Comparison of ENCODE assay signal across 1 cellular context in the genomic region with DNA sequence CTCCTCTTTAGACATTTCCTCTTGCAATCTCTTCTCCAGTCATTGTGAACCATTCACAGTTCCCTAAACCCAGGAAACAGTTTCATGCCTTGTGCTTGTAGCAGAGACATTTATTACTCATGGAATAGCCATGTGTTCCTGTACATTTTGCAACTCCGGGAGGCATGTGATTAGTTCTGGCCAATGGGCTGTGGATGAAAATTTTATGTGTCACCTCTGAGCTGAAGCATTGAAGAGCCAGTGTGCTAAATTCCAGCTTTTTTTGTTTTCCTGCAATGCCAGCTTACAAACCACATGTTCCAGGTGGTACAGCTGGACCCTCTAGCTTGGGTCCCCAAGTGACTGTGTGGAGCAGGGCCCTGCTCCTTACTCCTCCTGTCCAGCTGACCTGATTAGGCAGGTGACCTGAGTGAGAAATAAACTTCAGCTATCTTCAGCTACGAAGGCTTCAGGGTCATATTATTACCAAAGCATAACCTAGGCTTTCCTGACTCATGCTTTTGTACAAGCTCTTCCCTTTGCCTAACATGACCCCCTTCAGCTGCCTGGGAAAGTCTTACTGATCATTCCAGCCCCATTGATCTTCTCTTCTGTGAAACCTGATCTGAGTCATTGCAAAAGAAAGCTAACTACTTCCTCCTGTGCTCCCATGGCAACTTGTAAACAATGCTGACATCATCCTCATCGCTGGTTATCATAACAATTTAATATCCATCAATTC.
TF ChIP-seq lines count a peak whose summit lies in the region.

No MANE protein-coding gene starts in this region.

TF ChIP-seq in HepG2, 621 proteins besides CTCF, POLR2A, EP300 and RAD21 (continued from another document and continues in another):
- TF ChIP-seq, protein P1, sequence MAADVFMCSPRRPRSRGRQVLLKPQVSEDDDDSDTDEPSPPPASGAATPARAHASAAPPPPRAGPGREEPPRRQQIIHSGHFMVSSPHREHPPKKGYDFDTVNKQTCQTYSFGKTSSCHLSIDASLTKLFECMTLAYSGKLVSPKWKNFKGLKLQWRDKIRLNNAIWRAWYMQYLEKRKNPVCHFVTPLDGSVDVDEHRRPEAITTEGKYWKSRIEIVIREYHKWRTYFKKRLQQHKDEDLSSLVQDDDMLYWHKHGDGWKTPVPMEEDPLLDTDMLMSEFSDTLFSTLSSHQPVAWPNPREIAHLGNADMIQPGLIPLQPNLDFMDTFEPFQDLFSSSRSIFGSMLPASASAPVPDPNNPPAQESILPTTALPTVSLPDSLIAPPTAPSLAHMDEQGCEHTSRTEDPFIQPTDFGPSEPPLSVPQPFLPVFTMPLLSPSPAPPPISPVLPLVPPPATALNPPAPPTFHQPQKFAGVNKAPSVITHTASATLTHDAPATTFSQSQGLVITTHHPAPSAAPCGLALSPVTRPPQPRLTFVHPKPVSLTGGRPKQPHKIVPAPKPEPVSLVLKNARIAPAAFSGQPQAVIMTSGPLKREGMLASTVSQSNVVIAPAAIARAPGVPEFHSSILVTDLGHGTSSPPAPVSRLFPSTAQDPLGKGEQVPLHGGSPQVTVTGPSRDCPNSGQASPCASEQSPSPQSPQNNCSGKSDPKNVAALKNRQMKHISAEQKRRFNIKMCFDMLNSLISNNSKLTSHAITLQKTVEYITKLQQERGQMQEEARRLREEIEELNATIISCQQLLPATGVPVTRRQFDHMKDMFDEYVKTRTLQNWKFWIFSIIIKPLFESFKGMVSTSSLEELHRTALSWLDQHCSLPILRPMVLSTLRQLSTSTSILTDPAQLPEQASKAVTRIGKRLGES (CRISPR knock-in tag; IDR thresholded peaks at IDR 0.05; ENCODE audit: borderline replicate concordance), result no peak
- TF ChIP-seq ZNF619 (CRISPR knock-in tag; IDR thresholded peaks at IDR 0.05) (no peak), MZF1 (CRISPR knock-in tag; IDR thresholded peaks at IDR 0.05; ENCODE audit: borderline replicate concordance) (no peak), MTA1 (CRISPR knock-in tag; IDR thresholded peaks at IDR 0.05; ENCODE audit: borderline replicate concordance) (no peak), ZNF335 (CRISPR knock-in tag; IDR thresholded peaks at IDR 0.05) (peak; percentile 71; the same call in 1 of the 2 replicates), MLLT10 (CRISPR knock-in tag; IDR thresholded peaks at IDR 0.05) (no peak), FIP1L1 (IDR thresholded peaks at IDR 0.05; ENCODE audit: borderline replicate concordance, insufficient read depth, low read depth, low read length) (no peak), HDAC1 (CRISPR knock-in tag; IDR thresholded peaks at IDR 0.05) (peak; percentile 79), AGO1 (IDR thresholded peaks at IDR 0.05; ENCODE audit: low read depth, low read length, poor library complexity, severe bottlenecking) (no peak), SAP130 (CRISPR knock-in tag; IDR thresholded peaks at IDR 0.05; ENCODE audit: low read depth) (peak; percentile 86), ZSCAN9 (CRISPR knock-in tag; IDR thresholded peaks at IDR 0.05; ENCODE audit: borderline replicate concordance) (no peak), PHF5A (CRISPR knock-in tag; IDR thresholded peaks at IDR 0.05; ENCODE audit: low read depth, unreplicated experiment) (no peak), CCDC6 (CRISPR knock-in tag; IDR thresholded peaks at IDR 0.05) (no peak; the same call in 1 of the 2 replicates), ATAD3A (CRISPR knock-in tag; IDR thresholded peaks at IDR 0.05) (no peak), ZNF878 (CRISPR knock-in tag; IDR thresholded peaks at IDR 0.05) (peak; percentile 67; the same call in 1 of the 2 replicates), ZNF326 (CRISPR knock-in tag; IDR thresholded peaks at IDR 0.05; ENCODE audit: borderline replicate concordance) (no peak), STAG1 (CRISPR knock-in tag; IDR thresholded peaks at IDR 0.05) (no peak), ARNT (IDR thresholded peaks at IDR 0.05) (no peak), ZNF589 (CRISPR knock-in tag; conservative IDR thresholded peaks at IDR 0.05) (no peak), ZSCAN21 (CRISPR knock-in tag; IDR thresholded peaks at IDR 0.05; ENCODE audit: borderline replicate concordance) (no peak), HNF4A (CRISPR knock-in tag; IDR thresholded peaks at IDR 0.05) (peak; percentile 63; the same call in 1 of the 2 replicates), ZNF205 (CRISPR knock-in tag; IDR thresholded peaks at IDR 0.05) (no peak), ZSCAN12 (CRISPR knock-in tag; IDR thresholded peaks at IDR 0.05) (no peak), ZSCAN29 (CRISPR knock-in tag; conservative IDR thresholded peaks at IDR 0.05) (no peak), ZNF230 (CRISPR knock-in tag; IDR thresholded peaks at IDR 0.05) (no peak), ZNF263 (CRISPR knock-in tag; IDR thresholded peaks at IDR 0.05) (no peak), NBN (conservative IDR thresholded peaks at IDR 0.05) (no peak), PRPF4 (IDR thresholded peaks at IDR 0.05; ENCODE audit: low read depth, low read length, poor library complexity, severe bottlenecking) (no peak), ZNF557 (CRISPR knock-in tag; IDR thresholded peaks at IDR 0.05) (no peak), TRIM24 (CRISPR knock-in tag; IDR thresholded peaks at IDR 0.05) (peak; percentile 67; the same call in 1 of the 2 replicates)
- TF ChIP-seq, protein P2, sequence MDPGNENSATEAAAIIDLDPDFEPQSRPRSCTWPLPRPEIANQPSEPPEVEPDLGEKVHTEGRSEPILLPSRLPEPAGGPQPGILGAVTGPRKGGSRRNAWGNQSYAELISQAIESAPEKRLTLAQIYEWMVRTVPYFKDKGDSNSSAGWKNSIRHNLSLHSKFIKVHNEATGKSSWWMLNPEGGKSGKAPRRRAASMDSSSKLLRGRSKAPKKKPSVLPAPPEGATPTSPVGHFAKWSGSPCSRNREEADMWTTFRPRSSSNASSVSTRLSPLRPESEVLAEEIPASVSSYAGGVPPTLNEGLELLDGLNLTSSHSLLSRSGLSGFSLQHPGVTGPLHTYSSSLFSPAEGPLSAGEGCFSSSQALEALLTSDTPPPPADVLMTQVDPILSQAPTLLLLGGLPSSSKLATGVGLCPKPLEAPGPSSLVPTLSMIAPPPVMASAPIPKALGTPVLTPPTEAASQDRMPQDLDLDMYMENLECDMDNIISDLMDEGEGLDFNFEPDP (CRISPR knock-in tag; conservative IDR thresholded peaks at IDR 0.05), result no peak
- TF ChIP-seq, protein P3, sequence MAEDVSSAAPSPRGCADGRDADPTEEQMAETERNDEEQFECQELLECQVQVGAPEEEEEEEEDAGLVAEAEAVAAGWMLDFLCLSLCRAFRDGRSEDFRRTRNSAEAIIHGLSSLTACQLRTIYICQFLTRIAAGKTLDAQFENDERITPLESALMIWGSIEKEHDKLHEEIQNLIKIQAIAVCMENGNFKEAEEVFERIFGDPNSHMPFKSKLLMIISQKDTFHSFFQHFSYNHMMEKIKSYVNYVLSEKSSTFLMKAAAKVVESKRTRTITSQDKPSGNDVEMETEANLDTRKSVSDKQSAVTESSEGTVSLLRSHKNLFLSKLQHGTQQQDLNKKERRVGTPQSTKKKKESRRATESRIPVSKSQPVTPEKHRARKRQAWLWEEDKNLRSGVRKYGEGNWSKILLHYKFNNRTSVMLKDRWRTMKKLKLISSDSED (CRISPR knock-in tag; IDR thresholded peaks at IDR 0.05), result no peak
- TF ChIP-seq, protein P4, sequence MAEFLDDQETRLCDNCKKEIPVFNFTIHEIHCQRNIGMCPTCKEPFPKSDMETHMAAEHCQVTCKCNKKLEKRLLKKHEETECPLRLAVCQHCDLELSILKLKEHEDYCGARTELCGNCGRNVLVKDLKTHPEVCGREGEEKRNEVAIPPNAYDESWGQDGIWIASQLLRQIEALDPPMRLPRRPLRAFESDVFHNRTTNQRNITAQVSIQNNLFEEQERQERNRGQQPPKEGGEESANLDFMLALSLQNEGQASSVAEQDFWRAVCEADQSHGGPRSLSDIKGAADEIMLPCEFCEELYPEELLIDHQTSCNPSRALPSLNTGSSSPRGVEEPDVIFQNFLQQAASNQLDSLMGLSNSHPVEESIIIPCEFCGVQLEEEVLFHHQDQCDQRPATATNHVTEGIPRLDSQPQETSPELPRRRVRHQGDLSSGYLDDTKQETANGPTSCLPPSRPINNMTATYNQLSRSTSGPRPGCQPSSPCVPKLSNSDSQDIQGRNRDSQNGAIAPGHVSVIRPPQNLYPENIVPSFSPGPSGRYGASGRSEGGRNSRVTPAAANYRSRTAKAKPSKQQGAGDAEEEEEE (CRISPR knock-in tag; IDR thresholded peaks at IDR 0.05; ENCODE audit: borderline replicate concordance), result peak; percentile 75; the same call in 1 of the 2 replicates
- TF ChIP-seq, protein P5, sequence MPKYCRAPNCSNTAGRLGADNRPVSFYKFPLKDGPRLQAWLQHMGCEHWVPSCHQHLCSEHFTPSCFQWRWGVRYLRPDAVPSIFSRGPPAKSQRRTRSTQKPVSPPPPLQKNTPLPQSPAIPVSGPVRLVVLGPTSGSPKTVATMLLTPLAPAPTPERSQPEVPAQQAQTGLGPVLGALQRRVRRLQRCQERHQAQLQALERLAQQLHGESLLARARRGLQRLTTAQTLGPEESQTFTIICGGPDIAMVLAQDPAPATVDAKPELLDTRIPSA (CRISPR knock-in tag; IDR thresholded peaks at IDR 0.05; ENCODE audit: borderline replicate concordance), result no peak
- TF ChIP-seq, protein P6, sequence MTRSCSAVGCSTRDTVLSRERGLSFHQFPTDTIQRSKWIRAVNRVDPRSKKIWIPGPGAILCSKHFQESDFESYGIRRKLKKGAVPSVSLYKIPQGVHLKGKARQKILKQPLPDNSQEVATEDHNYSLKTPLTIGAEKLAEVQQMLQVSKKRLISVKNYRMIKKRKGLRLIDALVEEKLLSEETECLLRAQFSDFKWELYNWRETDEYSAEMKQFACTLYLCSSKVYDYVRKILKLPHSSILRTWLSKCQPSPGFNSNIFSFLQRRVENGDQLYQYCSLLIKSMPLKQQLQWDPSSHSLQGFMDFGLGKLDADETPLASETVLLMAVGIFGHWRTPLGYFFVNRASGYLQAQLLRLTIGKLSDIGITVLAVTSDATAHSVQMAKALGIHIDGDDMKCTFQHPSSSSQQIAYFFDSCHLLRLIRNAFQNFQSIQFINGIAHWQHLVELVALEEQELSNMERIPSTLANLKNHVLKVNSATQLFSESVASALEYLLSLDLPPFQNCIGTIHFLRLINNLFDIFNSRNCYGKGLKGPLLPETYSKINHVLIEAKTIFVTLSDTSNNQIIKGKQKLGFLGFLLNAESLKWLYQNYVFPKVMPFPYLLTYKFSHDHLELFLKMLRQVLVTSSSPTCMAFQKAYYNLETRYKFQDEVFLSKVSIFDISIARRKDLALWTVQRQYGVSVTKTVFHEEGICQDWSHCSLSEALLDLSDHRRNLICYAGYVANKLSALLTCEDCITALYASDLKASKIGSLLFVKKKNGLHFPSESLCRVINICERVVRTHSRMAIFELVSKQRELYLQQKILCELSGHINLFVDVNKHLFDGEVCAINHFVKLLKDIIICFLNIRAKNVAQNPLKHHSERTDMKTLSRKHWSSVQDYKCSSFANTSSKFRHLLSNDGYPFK (CRISPR knock-in tag; IDR thresholded peaks at IDR 0.05; ENCODE audit: borderline replicate concordance), result no peak; the same call in 1 of the 2 replicates
- TF ChIP-seq, protein P7, sequence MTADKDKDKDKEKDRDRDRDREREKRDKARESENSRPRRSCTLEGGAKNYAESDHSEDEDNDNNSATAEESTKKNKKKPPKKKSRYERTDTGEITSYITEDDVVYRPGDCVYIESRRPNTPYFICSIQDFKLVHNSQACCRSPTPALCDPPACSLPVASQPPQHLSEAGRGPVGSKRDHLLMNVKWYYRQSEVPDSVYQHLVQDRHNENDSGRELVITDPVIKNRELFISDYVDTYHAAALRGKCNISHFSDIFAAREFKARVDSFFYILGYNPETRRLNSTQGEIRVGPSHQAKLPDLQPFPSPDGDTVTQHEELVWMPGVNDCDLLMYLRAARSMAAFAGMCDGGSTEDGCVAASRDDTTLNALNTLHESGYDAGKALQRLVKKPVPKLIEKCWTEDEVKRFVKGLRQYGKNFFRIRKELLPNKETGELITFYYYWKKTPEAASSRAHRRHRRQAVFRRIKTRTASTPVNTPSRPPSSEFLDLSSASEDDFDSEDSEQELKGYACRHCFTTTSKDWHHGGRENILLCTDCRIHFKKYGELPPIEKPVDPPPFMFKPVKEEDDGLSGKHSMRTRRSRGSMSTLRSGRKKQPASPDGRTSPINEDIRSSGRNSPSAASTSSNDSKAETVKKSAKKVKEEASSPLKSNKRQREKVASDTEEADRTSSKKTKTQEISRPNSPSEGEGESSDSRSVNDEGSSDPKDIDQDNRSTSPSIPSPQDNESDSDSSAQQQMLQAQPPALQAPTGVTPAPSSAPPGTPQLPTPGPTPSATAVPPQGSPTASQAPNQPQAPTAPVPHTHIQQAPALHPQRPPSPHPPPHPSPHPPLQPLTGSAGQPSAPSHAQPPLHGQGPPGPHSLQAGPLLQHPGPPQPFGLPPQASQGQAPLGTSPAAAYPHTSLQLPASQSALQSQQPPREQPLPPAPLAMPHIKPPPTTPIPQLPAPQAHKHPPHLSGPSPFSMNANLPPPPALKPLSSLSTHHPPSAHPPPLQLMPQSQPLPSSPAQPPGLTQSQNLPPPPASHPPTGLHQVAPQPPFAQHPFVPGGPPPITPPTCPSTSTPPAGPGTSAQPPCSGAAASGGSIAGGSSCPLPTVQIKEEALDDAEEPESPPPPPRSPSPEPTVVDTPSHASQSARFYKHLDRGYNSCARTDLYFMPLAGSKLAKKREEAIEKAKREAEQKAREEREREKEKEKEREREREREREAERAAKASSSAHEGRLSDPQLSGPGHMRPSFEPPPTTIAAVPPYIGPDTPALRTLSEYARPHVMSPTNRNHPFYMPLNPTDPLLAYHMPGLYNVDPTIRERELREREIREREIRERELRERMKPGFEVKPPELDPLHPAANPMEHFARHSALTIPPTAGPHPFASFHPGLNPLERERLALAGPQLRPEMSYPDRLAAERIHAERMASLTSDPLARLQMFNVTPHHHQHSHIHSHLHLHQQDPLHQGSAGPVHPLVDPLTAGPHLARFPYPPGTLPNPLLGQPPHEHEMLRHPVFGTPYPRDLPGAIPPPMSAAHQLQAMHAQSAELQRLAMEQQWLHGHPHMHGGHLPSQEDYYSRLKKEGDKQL (CRISPR knock-in tag; IDR thresholded peaks at IDR 0.05; ENCODE audit: low read depth), result peak; percentile 55; the same call in 1 of the 2 replicates
- TF ChIP-seq, protein P8, sequence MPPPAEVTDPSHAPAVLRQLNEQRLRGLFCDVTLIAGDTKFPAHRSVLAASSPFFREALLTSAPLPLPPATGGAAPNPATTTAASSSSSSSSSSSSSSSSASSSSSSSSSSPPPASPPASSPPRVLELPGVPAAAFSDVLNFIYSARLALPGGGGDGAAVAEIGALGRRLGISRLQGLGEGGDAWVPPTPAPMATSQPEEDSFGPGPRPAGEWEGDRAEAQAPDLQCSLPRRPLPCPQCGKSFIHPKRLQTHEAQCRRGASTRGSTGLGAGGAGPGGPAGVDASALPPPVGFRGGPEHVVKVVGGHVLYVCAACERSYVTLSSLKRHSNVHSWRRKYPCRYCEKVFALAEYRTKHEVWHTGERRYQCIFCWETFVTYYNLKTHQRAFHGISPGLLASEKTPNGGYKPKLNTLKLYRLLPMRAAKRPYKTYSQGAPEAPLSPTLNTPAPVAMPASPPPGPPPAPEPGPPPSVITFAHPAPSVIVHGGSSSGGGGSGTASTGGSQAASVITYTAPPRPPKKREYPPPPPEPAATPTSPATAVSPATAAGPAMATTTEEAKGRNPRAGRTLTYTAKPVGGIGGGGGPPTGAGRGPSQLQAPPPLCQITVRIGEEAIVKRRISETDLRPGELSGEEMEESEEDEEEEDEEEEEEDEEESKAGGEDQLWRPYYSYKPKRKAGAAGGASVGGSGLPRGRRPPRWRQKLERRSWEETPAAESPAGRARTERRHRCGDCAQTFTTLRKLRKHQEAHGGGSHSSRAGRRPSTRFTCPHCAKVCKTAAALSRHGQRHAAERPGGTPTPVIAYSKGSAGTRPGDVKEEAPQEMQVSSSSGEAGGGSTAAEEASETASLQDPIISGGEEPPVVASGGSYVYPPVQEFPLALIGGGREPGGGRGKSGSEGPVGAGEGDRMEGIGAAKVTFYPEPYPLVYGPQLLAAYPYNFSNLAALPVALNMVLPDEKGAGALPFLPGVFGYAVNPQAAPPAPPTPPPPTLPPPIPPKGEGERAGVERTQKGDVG (CRISPR knock-in tag; IDR thresholded peaks at IDR 0.05; ENCODE audit: borderline replicate concordance), result peak; percentile 35; the same call in 1 of the 2 replicates
